ENCODE assay signal across 8 cellular contexts in the genomic region with DNA sequence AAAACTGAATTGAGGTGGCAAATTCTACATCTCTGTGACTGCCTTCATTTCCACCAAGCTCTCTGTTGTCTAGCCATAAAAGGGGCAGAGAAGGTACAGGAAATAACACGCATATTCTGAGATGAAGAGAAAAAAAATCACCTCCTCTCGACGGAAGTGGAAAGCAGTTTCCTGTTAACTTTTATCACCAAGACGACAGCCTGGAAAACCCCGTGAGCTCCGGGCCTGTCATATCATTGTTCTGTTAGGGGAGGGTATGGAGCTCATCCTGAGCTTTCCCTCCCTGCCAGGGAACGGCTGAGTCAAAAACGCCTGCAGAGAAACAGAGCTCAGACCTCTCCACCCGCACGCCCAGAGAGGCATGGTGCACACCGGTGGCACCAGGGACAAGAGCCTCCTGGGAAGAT.
DNase-seq lines count a peak whose midpoint lies in the region; ATAC-seq and TF ChIP-seq lines count a peak whose summit lies in the region.

No MANE protein-coding gene starts in this region.

- no peaks in the 10 kb centered on the region for H3K27me3 ChIP-seq in CD8-positive, alpha-beta T cell (ENCODE audit: insufficient read depth, low read length)
- H3K27me3 ChIP-seq in liver (ENCODE audit: control insufficient read depth in 4 of 4, insufficient read depth in 4 of 4, low read length in 3 of 4) = no peaks in the 10 kb centered on the region

- no peaks in the 10 kb centered on the region for H3K36me3 ChIP-seq in CD8-positive, alpha-beta T cell (ENCODE audit: insufficient read depth, low read length)
- H3K36me3 ChIP-seq in liver (ENCODE audit: control insufficient read depth in 4 of 4, insufficient read depth in 3 of 4, low read depth in 1 of 4, low read length in 3 of 4) = no peaks in the 10 kb centered on the region

- TF ChIP-seq RAD21 in liver (IDR thresholded peaks at IDR 0.05) = peak in 1 of 2 donors; percentile 26

- H3K27ac ChIP-seq in CD8-positive, alpha-beta T cell (ENCODE audit: low read depth, low read length) = peak overlapping the region; percentile 82
- peak overlapping the region in 1 of 2 donors; percentile 38 for H3K27ac ChIP-seq in liver (ENCODE audit: low read depth in 1 of 2, low read length in 2 of 2)

- no peaks in the 10 kb centered on the region for H3K27me3 Mint-ChIP-seq in CD8-positive, alpha-beta T cell (ENCODE audit: low read depth)
- H3K27me3 Mint-ChIP-seq in chondrocyte (ENCODE audit: low read depth) = no peaks in the 10 kb centered on the region

- TF ChIP-seq CTCF in CD8-positive, alpha-beta T cell (IDR thresholded peaks at IDR 0.05) = no peak
- TF ChIP-seq CTCF in liver (IDR thresholded peaks at IDR 0.05; ENCODE audit: low read depth, low read length, missing input control) (no peak), chondrocyte (IDR thresholded peaks at IDR 0.05) (no peak)

- no peaks in the 10 kb centered on the region for H3K9me3 Mint-ChIP-seq in CD8-positive, alpha-beta T cell
- H3K9me3 Mint-ChIP-seq in chondrocyte (ENCODE audit: low read depth) = no peaks in the 10 kb centered on the region

- DNase-seq in CD8-positive, alpha-beta T cell = peak; percentile 54 to 86 (median 73)
- peak; percentile 12 for DNase-seq in NCI-H460 (ENCODE audit: extremely low read depth, low read depth)
- DNase-seq in activated effector memory CD4-positive, alpha-beta T cell treated with Interleukin-2 at 50 U/mL for 16 hours = peak; percentile 57
- peak; percentile 75 for DNase-seq in stimulated activated CD8-positive, alpha-beta memory T cell treated with anti-CD3 and anti-CD28 coated beads, Interleukin-4, amount 100 ng/mL, for 48 hours
- DNase-seq in chondrocyte (ENCODE audit: low spot score) = no peak
- no peak for DNase-seq in NCI-H128 (lab: John Stamatoyannopoulos, UW; ENCODE audit: unreplicated experiment)

- H3K4me1 Mint-ChIP-seq in CD8-positive, alpha-beta T cell (ENCODE audit: low read depth) = peaks cover 32% of the 10 kb centered on the region
- peaks cover 14% of the 10 kb centered on the region for H3K4me1 Mint-ChIP-seq in chondrocyte (ENCODE audit: low read depth)

- peaks cover 47% of the 10 kb centered on the region for H3K4me1 ChIP-seq in CD8-positive, alpha-beta T cell (ENCODE audit: insufficient read depth, low read length)
- H3K4me1 ChIP-seq in liver (ENCODE audit: control insufficient read depth in 4 of 4, insufficient read depth in 4 of 4, low read length in 3 of 4) = peaks cover 0 to 7% (median 0%) of the 10 kb centered on the region in 4 donors

- no peaks in the 10 kb centered on the region for H3K36me3 Mint-ChIP-seq in CD8-positive, alpha-beta T cell
- H3K36me3 Mint-ChIP-seq in chondrocyte (ENCODE audit: low read depth) = peaks cover 5% of the 10 kb centered on the region

- intact Hi-C loops in CD8-positive, alpha-beta T cell (cut with DNase I, micrococcal nuclease) = loop anchor here (1.0 to 10.0 kb wide), 17 partner anchors 200 to 1310 kb away; a partner anchor contains a TSS

- WGBS in liver = 52% methylated on average over 11 of the region's 11 CpGs

- H3K27ac Mint-ChIP-seq in CD8-positive, alpha-beta T cell = no peak overlapping the region
- H3K27ac Mint-ChIP-seq in chondrocyte (ENCODE audit: unreplicated experiment) = no peak overlapping the region

- H3K9me3 ChIP-seq in CD8-positive, alpha-beta T cell (ENCODE audit: low read length) = no peaks in the 10 kb centered on the region
- H3K9me3 ChIP-seq in liver (ENCODE audit: control insufficient read depth in 4 of 4, low read length in 3 of 4) = no peaks in the 10 kb centered on the region

- peak overlapping the region; percentile 28 for H3K4me3 ChIP-seq in CD8-positive, alpha-beta T cell (ENCODE audit: low read depth, low read length)
- H3K4me3 ChIP-seq in liver (ENCODE audit: low read depth in 1 of 3, low read length in 3 of 3) = no peak overlapping the region

- CTCF ChIA-PET in CD8-positive, alpha-beta T cell (lab: Charles Lee) = interaction anchor here (0.6 to 1.4 kb wide), 8 partner anchors 13 to 1051 kb away, joined by 3 to 5 read pairs (median 3); a partner anchor contains a TSS

- H3K9ac ChIP-seq in liver (ENCODE audit: low read depth in 1 of 2, low read length in 2 of 2) = no peak overlapping the region

- H3K4me3 Mint-ChIP-seq in CD8-positive, alpha-beta T cell = peak overlapping the region; percentile 82
- H3K4me3 Mint-ChIP-seq in chondrocyte (ENCODE audit: unreplicated experiment) = no peak overlapping the region

- ATAC-seq in CD8-positive, alpha-beta T cell = peak; percentile 85
- ATAC-seq in GM21447 (IDR thresholded peaks at IDR 0.05; ENCODE audit: unreplicated experiment) = peak; percentile 83

- POLR2A ChIA-PET in CD8-positive, alpha-beta T cell (lab: Charles Lee) = interaction anchor here (0.8 to 1.3 kb wide), 2 partner anchors 9 to 200 kb away, joined by 4 to 9 read pairs; a partner anchor contains a TSS

TF ChIP-seq in liver, 16 proteins besides CTCF, POLR2A, EP300 and RAD21:
- no peak for TF ChIP-seq FOXA2 (IDR thresholded peaks at IDR 0.05)
- TF ChIP-seq FOXA1 (IDR thresholded peaks at IDR 0.05) = no peak
- TF ChIP-seq, protein P1, sequence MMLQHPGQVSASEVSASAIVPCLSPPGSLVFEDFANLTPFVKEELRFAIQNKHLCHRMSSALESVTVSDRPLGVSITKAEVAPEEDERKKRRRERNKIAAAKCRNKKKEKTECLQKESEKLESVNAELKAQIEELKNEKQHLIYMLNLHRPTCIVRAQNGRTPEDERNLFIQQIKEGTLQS (IDR thresholded peaks at IDR 0.05) = no peak
- TF ChIP-seq, protein P2, sequence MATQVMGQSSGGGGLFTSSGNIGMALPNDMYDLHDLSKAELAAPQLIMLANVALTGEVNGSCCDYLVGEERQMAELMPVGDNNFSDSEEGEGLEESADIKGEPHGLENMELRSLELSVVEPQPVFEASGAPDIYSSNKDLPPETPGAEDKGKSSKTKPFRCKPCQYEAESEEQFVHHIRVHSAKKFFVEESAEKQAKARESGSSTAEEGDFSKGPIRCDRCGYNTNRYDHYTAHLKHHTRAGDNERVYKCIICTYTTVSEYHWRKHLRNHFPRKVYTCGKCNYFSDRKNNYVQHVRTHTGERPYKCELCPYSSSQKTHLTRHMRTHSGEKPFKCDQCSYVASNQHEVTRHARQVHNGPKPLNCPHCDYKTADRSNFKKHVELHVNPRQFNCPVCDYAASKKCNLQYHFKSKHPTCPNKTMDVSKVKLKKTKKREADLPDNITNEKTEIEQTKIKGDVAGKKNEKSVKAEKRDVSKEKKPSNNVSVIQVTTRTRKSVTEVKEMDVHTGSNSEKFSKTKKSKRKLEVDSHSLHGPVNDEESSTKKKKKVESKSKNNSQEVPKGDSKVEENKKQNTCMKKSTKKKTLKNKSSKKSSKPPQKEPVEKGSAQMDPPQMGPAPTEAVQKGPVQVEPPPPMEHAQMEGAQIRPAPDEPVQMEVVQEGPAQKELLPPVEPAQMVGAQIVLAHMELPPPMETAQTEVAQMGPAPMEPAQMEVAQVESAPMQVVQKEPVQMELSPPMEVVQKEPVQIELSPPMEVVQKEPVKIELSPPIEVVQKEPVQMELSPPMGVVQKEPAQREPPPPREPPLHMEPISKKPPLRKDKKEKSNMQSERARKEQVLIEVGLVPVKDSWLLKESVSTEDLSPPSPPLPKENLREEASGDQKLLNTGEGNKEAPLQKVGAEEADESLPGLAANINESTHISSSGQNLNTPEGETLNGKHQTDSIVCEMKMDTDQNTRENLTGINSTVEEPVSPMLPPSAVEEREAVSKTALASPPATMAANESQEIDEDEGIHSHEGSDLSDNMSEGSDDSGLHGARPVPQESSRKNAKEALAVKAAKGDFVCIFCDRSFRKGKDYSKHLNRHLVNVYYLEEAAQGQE (IDR thresholded peaks at IDR 0.05) = no peak
- TF ChIP-seq, protein P3, sequence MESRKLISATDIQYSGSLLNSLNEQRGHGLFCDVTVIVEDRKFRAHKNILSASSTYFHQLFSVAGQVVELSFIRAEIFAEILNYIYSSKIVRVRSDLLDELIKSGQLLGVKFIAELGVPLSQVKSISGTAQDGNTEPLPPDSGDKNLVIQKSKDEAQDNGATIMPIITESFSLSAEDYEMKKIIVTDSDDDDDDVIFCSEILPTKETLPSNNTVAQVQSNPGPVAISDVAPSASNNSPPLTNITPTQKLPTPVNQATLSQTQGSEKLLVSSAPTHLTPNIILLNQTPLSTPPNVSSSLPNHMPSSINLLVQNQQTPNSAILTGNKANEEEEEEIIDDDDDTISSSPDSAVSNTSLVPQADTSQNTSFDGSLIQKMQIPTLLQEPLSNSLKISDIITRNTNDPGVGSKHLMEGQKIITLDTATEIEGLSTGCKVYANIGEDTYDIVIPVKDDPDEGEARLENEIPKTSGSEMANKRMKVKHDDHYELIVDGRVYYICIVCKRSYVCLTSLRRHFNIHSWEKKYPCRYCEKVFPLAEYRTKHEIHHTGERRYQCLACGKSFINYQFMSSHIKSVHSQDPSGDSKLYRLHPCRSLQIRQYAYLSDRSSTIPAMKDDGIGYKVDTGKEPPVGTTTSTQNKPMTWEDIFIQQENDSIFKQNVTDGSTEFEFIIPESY (IDR thresholded peaks at IDR 0.05) = no peak
- peak; percentile 36 to 66 for TF ChIP-seq GABPA (IDR thresholded peaks at IDR 0.05 in 1 of 2, conservative IDR thresholded peaks at IDR 0.05 in 1 of 2)
- TF ChIP-seq JUND (IDR thresholded peaks at IDR 0.05) = no peak
- no peak for TF ChIP-seq HNF4G (IDR thresholded peaks at IDR 0.05)
- peak; percentile 45 for TF ChIP-seq NR2F2 (IDR thresholded peaks at IDR 0.05)
- no peak for TF ChIP-seq HNF4A (conservative IDR thresholded peaks at IDR 0.05)
- no peak for TF ChIP-seq TAF1 (conservative IDR thresholded peaks at IDR 0.05)
- TF ChIP-seq, protein P4, sequence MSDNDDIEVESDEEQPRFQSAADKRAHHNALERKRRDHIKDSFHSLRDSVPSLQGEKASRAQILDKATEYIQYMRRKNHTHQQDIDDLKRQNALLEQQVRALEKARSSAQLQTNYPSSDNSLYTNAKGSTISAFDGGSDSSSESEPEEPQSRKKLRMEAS (IDR thresholded peaks at IDR 0.05) = no peak
- no peak for TF ChIP-seq YY1 (IDR thresholded peaks at IDR 0.05)

Comparison
In these comparisons a context has a peak if more than half of its experiments do, and no peak if none do; other contexts are left out.
1. DNase-seq: peak in CD8-positive, alpha-beta T cell (7 of 7), NCI-H460 (single experiment), activated effector memory CD4-positive, alpha-beta T cell treated with Interleukin-2 at 50 U/mL for 16 hours (single experiment) and stimulated activated CD8-positive, alpha-beta memory T cell treated with anti-CD3 and anti-CD28 coated beads, Interleukin-4, amount 100 ng/mL, for 48 hours (single experiment); none in chondrocyte (single experiment) and NCI-H128 (single experiment).